In genomic region chr7:8197994-8198698, GRCh38 we compare ENCODE assay signal across 17 cellular contexts.
DNase-seq lines count a peak whose midpoint lies in the region; ATAC-seq lines count a peak whose summit lies in the region.
"Had no signal": no experiment of that assay in that cellular context is flagged by ENCODE, and none has a peak within 500 bp of the region (broad histone marks: within the 10 kb centered on the region; RNA-seq: fewer than 3 reads in every experiment).

No MANE protein-coding gene starts in this region.

- peak overlapping the region; percentile 47 for H3K27ac ChIP-seq in subcutaneous abdominal adipose tissue (ENCODE audit: low read depth, low read length)
- H3K27ac ChIP-seq: brain microvascular endothelial cell, thoracic aorta had no signal

- no peak overlapping the region for H3K4me3 ChIP-seq in subcutaneous abdominal adipose tissue (ENCODE audit: low read depth in 1 of 5, low read length in 5 of 5)
- H3K4me3 ChIP-seq: lung, thoracic aorta had no signal

- H3K27me3 ChIP-seq in subcutaneous abdominal adipose tissue (ENCODE audit: control insufficient read depth in 5 of 5, insufficient read depth in 4 of 5, low read length in 5 of 5), result no peaks in the 10 kb centered on the region
- H3K27me3 ChIP-seq: brain microvascular endothelial cell had no signal

- H3K9ac ChIP-seq in subcutaneous abdominal adipose tissue (ENCODE audit: low read length in 5 of 5), result no peak overlapping the region

- peaks cover 65% of the 10 kb centered on the region for H3K4me1 Mint-ChIP-seq in T-helper 2 cell treated with Interferon-gamma antibody and Interleukin-4, amounts not matched to agents 5 μg/mL and 100 μg/mL, for 36 hours (ENCODE audit: low read depth)
- H3K4me1 Mint-ChIP-seq in central memory CD8-positive, alpha-beta T cell, result peaks cover 36% of the 10 kb centered on the region
- H3K4me1 Mint-ChIP-seq: nephron progenitor cell had no signal

- H3K27me3 Mint-ChIP-seq in T-helper 2 cell treated with Interferon-gamma antibody and Interleukin-4, amounts not matched to agents 5 μg/mL and 100 μg/mL, for 36 hours (ENCODE audit: low read depth), result no peaks in the 10 kb centered on the region
- H3K27me3 Mint-ChIP-seq in central memory CD8-positive, alpha-beta T cell, result peaks cover 7% of the 10 kb centered on the region

- H3K9me3 ChIP-seq in subcutaneous abdominal adipose tissue (ENCODE audit: control insufficient read depth in 5 of 5, low read length in 5 of 5), result no peaks in the 10 kb centered on the region
- H3K9me3 ChIP-seq: thoracic aorta had no signal

- no peaks in the 10 kb centered on the region for H3K9me3 Mint-ChIP-seq in activated naive CD4-positive, alpha-beta T cell treated with anti-CD3 and anti-CD28 coated beads, Interleukin-2, amount 50 U/mL, for 72 hours
- peaks cover 6% of the 10 kb centered on the region for H3K9me3 Mint-ChIP-seq in T-helper 2 cell treated with Interferon-gamma antibody and Interleukin-4, amounts not matched to agents 5 μg/mL and 100 μg/mL, for 36 hours
- no peaks in the 10 kb centered on the region for H3K9me3 Mint-ChIP-seq in central memory CD8-positive, alpha-beta T cell
- H3K9me3 Mint-ChIP-seq: activated naive CD4-positive, alpha-beta T cell treated with anti-CD3 and anti-CD28 coated beads for 36 hours; nephron progenitor cell had no signal

- no peaks in the 10 kb centered on the region for H3K36me3 Mint-ChIP-seq in activated naive CD4-positive, alpha-beta T cell treated with anti-CD3 and anti-CD28 coated beads, Interleukin-2, amount 50 U/mL, for 72 hours
- H3K36me3 Mint-ChIP-seq in T-helper 2 cell treated with Interferon-gamma antibody and Interleukin-4, amounts not matched to agents 5 μg/mL and 100 μg/mL, for 36 hours (ENCODE audit: low read depth), result peaks cover 15% of the 10 kb centered on the region
- peaks cover 5% of the 10 kb centered on the region for H3K36me3 Mint-ChIP-seq in central memory CD8-positive, alpha-beta T cell (ENCODE audit: insufficient read depth)

- peaks cover 0 to 43% (median 27%) of the 10 kb centered on the region in 5 donors for H3K4me1 ChIP-seq in subcutaneous abdominal adipose tissue (ENCODE audit: control insufficient read depth in 5 of 5, insufficient read depth in 5 of 5, low read length in 5 of 5)

- peak in 1 of 2 donors; percentile 17 for DNase-seq in activated naive CD4-positive, alpha-beta T cell treated with anti-CD3 and anti-CD28 coated beads, Interleukin-2, amount 50 U/mL, for 72 hours (ENCODE audit: low spot score in 2 of 2)
- DNase-seq in activated naive CD4-positive, alpha-beta T cell treated with anti-CD3 and anti-CD28 coated beads, Interleukin-2, amount 50 U/mL, for 16 hours, result no peak
- DNase-seq in T-helper 2 cell treated with Interferon-gamma antibody and Interleukin-4, amounts not matched to agents 5 μg/mL and 100 μg/mL, for 36 hours (ENCODE audit: low spot score), result peak; percentile 68
- peak in 1 of 2 donors; percentile 63 for DNase-seq in central memory CD8-positive, alpha-beta T cell (ENCODE audit: low spot score in 2 of 2)
- DNase-seq in G401 (ENCODE audit: low spot score), result no peak
- no peak for DNase-seq in COR-L47 (lab: John Stamatoyannopoulos, UW)
- DNase-seq: activated CD4-positive, alpha-beta T cell treated with anti-CD3 and anti-CD28 coated beads for 1 hour; activated naive CD4-positive, alpha-beta T cell treated with anti-CD3 and anti-CD28 coated beads for 36 hours; brain microvascular endothelial cell; GF-D8; KBM-7; NCI-H1417; nephron progenitor cell had no signal

- in situ Hi-C loops in G401 (cut with HindIII; ENCODE audit: low sequenced_read_pairs), result no loop called here

- H3K36me3 ChIP-seq in subcutaneous abdominal adipose tissue (ENCODE audit: control insufficient read depth in 5 of 5, insufficient read depth in 5 of 5, low read length in 5 of 5), result no peaks in the 10 kb centered on the region
- H3K36me3 ChIP-seq: brain microvascular endothelial cell, thoracic aorta had no signal

- H3K4me3 Mint-ChIP-seq in T-helper 2 cell treated with Interferon-gamma antibody and Interleukin-4, amounts not matched to agents 5 μg/mL and 100 μg/mL, for 36 hours, result peak overlapping the region; percentile 59
- peak overlapping the region; percentile 1 for H3K4me3 Mint-ChIP-seq in central memory CD8-positive, alpha-beta T cell
- H3K4me3 Mint-ChIP-seq: activated naive CD4-positive, alpha-beta T cell treated with anti-CD3 and anti-CD28 coated beads for 36 hours; nephron progenitor cell had no signal

- H3K27ac Mint-ChIP-seq in activated naive CD4-positive, alpha-beta T cell treated with anti-CD3 and anti-CD28 coated beads, Interleukin-2, amount 50 U/mL, for 72 hours, result no peak overlapping the region
- H3K27ac Mint-ChIP-seq in T-helper 2 cell treated with Interferon-gamma antibody and Interleukin-4, amounts not matched to agents 5 μg/mL and 100 μg/mL, for 36 hours, result peak overlapping the region; percentile 78
- peak overlapping the region; percentile 29 for H3K27ac Mint-ChIP-seq in central memory CD8-positive, alpha-beta T cell (ENCODE audit: low read depth)
- H3K27ac Mint-ChIP-seq: activated naive CD4-positive, alpha-beta T cell treated with anti-CD3 and anti-CD28 coated beads for 36 hours; nephron progenitor cell had no signal

- ATAC-seq in activated naive CD4-positive, alpha-beta T cell treated with anti-CD3 and anti-CD28 coated beads, Interleukin-2, amount 50 U/mL, for 72 hours, result peak; percentile 81 to 85
- ATAC-seq in central memory CD8-positive, alpha-beta T cell (replicated peaks; ENCODE audit: extremely low read depth, poor library complexity, severe bottlenecking), result peak; percentile 97
- no peak for ATAC-seq in HG02588 (IDR thresholded peaks at IDR 0.05; ENCODE audit: unreplicated experiment)

Comparison
In these comparisons a context has a peak if more than half of its experiments do, and no peak if none do; other contexts are left out.
1. H3K27ac Mint-ChIP-seq: peak in T-helper 2 cell treated with Interferon-gamma antibody and Interleukin-4, amounts not matched to agents 5 μg/mL and 100 μg/mL, for 36 hours (single experiment) and central memory CD8-positive, alpha-beta T cell (single experiment); none in activated naive CD4-positive, alpha-beta T cell treated with anti-CD3 and anti-CD28 coated beads, Interleukin-2, amount 50 U/mL, for 72 hours (0 of 2).